ENCODE assay signal across 16 cellular contexts in genomic region chr1:233587958-233588799, GRCh38. TPM values are rescaled to one million over a fixed set of nuclear protein-coding genes. Genes with fewer than 3 reads are reported as not detected.
DNase-seq lines count a peak whose midpoint lies in the region; ATAC-seq and TF ChIP-seq lines count a peak whose summit lies in the region.
"Had no signal": no experiment of that assay in that cellular context is flagged by ENCODE, and none has a peak within 500 bp of the region (broad histone marks: within the 10 kb centered on the region; RNA-seq: fewer than 3 reads in every experiment).

No MANE protein-coding gene starts in this region.

- intact Hi-C loops in stomach (cut with DNase I; ENCODE audit: low total_unique reads), result no loop called here

- no peak overlapping the region for H3K9ac ChIP-seq in neural cell (ENCODE audit: low read length)

- TF ChIP-seq CTCF in neural cell (IDR thresholded peaks at IDR 0.05; ENCODE audit: poor library complexity, severe bottlenecking) (no peak), stomach (IDR thresholded peaks at IDR 0.05) (no peak)

- H3K4me3 ChIP-seq in neural cell (ENCODE audit: low read length), result peak overlapping the region; percentile 14
- H3K4me3 ChIP-seq in stomach, result no peak overlapping the region
- H3K4me3 ChIP-seq: sigmoid colon had no signal

- no peak overlapping the region for H2AFZ ChIP-seq in neural cell (ENCODE audit: low read depth, low read length)

- no peak for TF ChIP-seq POLR2A in stomach (IDR thresholded peaks at IDR 0.05)

- no peak overlapping the region for H3K4me2 ChIP-seq in neural cell (ENCODE audit: low read length)

- H3K36me3 Mint-ChIP-seq in effector memory CD8-positive, alpha-beta T cell (ENCODE audit: insufficient read depth), result no peaks in the 10 kb centered on the region

- peaks cover 8 to 32% of the 10 kb centered on the region in 2 donors for H3K27me3 Mint-ChIP-seq in effector memory CD8-positive, alpha-beta T cell

- H3K9me2 ChIP-seq in neural cell (ENCODE audit: insufficient read depth, low read length), result no peaks in the 10 kb centered on the region

- H3K4me1 Mint-ChIP-seq in effector memory CD8-positive, alpha-beta T cell (ENCODE audit: low read depth in 2 of 2), result no peaks in the 10 kb centered on the region

- peaks cover 0 to 7% (median 0%) of the 10 kb centered on the region in 4 donors for H3K4me1 ChIP-seq in stomach
- H3K4me1 ChIP-seq: sigmoid colon had no signal

- H3K9me3 ChIP-seq in neural cell (ENCODE audit: low read length), result peaks cover 6% of the 10 kb centered on the region
- H3K9me3 ChIP-seq in stomach, result peaks cover 0 to 8% (median 5%) of the 10 kb centered on the region in 4 donors

- TF ChIP-seq RAD21 in neural cell (conservative IDR thresholded peaks at IDR 0.05), result no peak

- H3K4me3 Mint-ChIP-seq in effector memory CD8-positive, alpha-beta T cell, result no peak overlapping the region
- H3K4me3 Mint-ChIP-seq: stimulated activated naive CD8-positive, alpha-beta T cell treated with anti-CD3 and anti-CD28 coated beads, Interleukin-15, Interleukin-2, amounts not matched to agents 100 ng/mL and 50 ng/mL, for 24 hours had no signal

- no peaks in the 10 kb centered on the region for H3K9me3 Mint-ChIP-seq in effector memory CD8-positive, alpha-beta T cell
- H3K9me3 Mint-ChIP-seq: stimulated activated naive CD8-positive, alpha-beta T cell treated with anti-CD3 and anti-CD28 coated beads, Interleukin-15, Interleukin-2, amounts not matched to agents 100 ng/mL and 50 ng/mL, for 24 hours had no signal

- no peaks in the 10 kb centered on the region for H3F3A ChIP-seq in neural cell (ENCODE audit: insufficient read depth, low read length, poor library complexity, severe bottlenecking)

- WGBS in stomach, 5 donors, result 8 to 17% (median 10%) methylated on average over 17 of the region's 17 CpGs

- H3K27ac Mint-ChIP-seq in effector memory CD8-positive, alpha-beta T cell, result no peak overlapping the region
- H3K27ac Mint-ChIP-seq: naive thymus-derived CD4-positive, alpha-beta T cell; stimulated activated naive CD8-positive, alpha-beta T cell treated with anti-CD3 and anti-CD28 coated beads, Interleukin-15, Interleukin-2, amounts not matched to agents 100 ng/mL and 50 ng/mL, for 24 hours had no signal

- no peaks in the 10 kb centered on the region for H3K79me2 ChIP-seq in neural cell (replicated peaks; ENCODE audit: insufficient read depth, low read length)

- no peaks in the 10 kb centered on the region for H4K20me1 ChIP-seq in neural cell (ENCODE audit: insufficient read depth)

- no peaks in the 10 kb centered on the region for H3K36me3 ChIP-seq in neural cell (ENCODE audit: insufficient read depth, low read length)
- H3K36me3 ChIP-seq in stomach, result no peaks in the 10 kb centered on the region
- H3K36me3 ChIP-seq: sigmoid colon had no signal

- TF ChIP-seq EP300 in neural cell (conservative IDR thresholded peaks at IDR 0.05; ENCODE audit: poor library complexity, severe bottlenecking), result no peak
- TF ChIP-seq EP300 in stomach (IDR thresholded peaks at IDR 0.05), result no peak

- peak; percentile 67 for ATAC-seq in GM19372 (IDR thresholded peaks at IDR 0.05; ENCODE audit: low read depth, unreplicated experiment)
- ATAC-seq in effector memory CD8-positive, alpha-beta T cell (replicated peaks), result no peak
- no peak for ATAC-seq in GM21381 (IDR thresholded peaks at IDR 0.05; ENCODE audit: unreplicated experiment)
- ATAC-seq: left colon; naive thymus-derived CD4-positive, alpha-beta T cell had no signal

- peaks cover 28% of the 10 kb centered on the region for H3K27me3 ChIP-seq in neural cell (ENCODE audit: insufficient read depth, low read depth, low read length)
- H3K27me3 ChIP-seq in stomach, result no peaks in the 10 kb centered on the region
- H3K27me3 ChIP-seq: sigmoid colon had no signal

- H3K27ac ChIP-seq in neural cell (ENCODE audit: low read length) (no peak overlapping the region), stomach (no peak overlapping the region)
- H3K27ac ChIP-seq: sigmoid colon had no signal

- DNase-seq in NCI-H1417 treated with DMSO at 0.1 percent for 48 hours (lab: John Stamatoyannopoulos, UW), result peak; percentile 16
- peak; percentile 57 for DNase-seq in cerebellum (ENCODE audit: low spot score)
- DNase-seq in T1000 (lab: John Stamatoyannopoulos, UW), result no peak
- no peak for DNase-seq in effector memory CD8-positive, alpha-beta T cell
- DNase-seq in stomach, result no peak
- DNase-seq: activated T-cell treated with anti-CD3 and anti-CD28 coated beads for 4 hours; dermis blood vessel endothelial cell; left colon; naive thymus-derived CD4-positive, alpha-beta T cell; NCI-H2081 treated with DMSO at 0.1 percent for 48 hours; sigmoid colon had no signal

TF ChIP-seq in neural cell, 6 proteins besides CTCF, POLR2A, EP300 and RAD21:
- TF ChIP-seq, protein P1, sequence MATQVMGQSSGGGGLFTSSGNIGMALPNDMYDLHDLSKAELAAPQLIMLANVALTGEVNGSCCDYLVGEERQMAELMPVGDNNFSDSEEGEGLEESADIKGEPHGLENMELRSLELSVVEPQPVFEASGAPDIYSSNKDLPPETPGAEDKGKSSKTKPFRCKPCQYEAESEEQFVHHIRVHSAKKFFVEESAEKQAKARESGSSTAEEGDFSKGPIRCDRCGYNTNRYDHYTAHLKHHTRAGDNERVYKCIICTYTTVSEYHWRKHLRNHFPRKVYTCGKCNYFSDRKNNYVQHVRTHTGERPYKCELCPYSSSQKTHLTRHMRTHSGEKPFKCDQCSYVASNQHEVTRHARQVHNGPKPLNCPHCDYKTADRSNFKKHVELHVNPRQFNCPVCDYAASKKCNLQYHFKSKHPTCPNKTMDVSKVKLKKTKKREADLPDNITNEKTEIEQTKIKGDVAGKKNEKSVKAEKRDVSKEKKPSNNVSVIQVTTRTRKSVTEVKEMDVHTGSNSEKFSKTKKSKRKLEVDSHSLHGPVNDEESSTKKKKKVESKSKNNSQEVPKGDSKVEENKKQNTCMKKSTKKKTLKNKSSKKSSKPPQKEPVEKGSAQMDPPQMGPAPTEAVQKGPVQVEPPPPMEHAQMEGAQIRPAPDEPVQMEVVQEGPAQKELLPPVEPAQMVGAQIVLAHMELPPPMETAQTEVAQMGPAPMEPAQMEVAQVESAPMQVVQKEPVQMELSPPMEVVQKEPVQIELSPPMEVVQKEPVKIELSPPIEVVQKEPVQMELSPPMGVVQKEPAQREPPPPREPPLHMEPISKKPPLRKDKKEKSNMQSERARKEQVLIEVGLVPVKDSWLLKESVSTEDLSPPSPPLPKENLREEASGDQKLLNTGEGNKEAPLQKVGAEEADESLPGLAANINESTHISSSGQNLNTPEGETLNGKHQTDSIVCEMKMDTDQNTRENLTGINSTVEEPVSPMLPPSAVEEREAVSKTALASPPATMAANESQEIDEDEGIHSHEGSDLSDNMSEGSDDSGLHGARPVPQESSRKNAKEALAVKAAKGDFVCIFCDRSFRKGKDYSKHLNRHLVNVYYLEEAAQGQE (IDR thresholded peaks at IDR 0.05; ENCODE audit: borderline replicate concordance), result no peak
- no peak for TF ChIP-seq MXI1 (conservative IDR thresholded peaks at IDR 0.05; ENCODE audit: poor library complexity, severe bottlenecking)
- no peak for TF ChIP-seq EZH2 (IDR thresholded peaks at IDR 0.05; ENCODE audit: borderline replicate concordance, insufficient read depth, low read length, poor library complexity, severe bottlenecking)
- TF ChIP-seq SMC3 (conservative IDR thresholded peaks at IDR 0.05; ENCODE audit: poor library complexity), result no peak
- TF ChIP-seq TAF1 (IDR thresholded peaks at IDR 0.05; ENCODE audit: low read depth), result no peak
- no peak for TF ChIP-seq POLR2AphosphoS5 (IDR thresholded peaks at IDR 0.05)

RNA-seq across cellular contexts. Expression of gene KCNK1, which starts 25.7 kb away (rescaled TPM):
- total RNA-seq in cerebellum, result 45.4 TPM
- polyA plus RNA-seq in neural cell, result 1.8 TPM in 2 replicates
- 1.5 and 1.7 TPM in 2 replicates for polyA minus RNA-seq in neural cell
- total RNA-seq in stomach, result 10 to 100 TPM in 2 of 5 donors, 1 to 10 TPM in 3; 4.1 to 52.5 (median 5.8) TPM
- polyA plus RNA-seq in stomach, result 10 to 100 TPM in 2 of 3 donors, 1 to 10 TPM in 1; 7.6 to 20.9 (median 11.5) TPM
- total RNA-seq: OCI-LY7 had no signal
- polyA plus RNA-seq: naive thymus-derived CD4-positive, alpha-beta T cell had no signal

Comparison
In these comparisons a context has a peak if more than half of its experiments do, and no peak if none do; other contexts are left out.
1. DNase-seq: peak in NCI-H1417 treated with DMSO at 0.1 percent for 48 hours (single experiment) and cerebellum (single experiment); none in T1000 (single experiment), effector memory CD8-positive, alpha-beta T cell (0 of 3) and stomach (single experiment).